In genomic region chr2:72148391-72148974, GRCh38 we compare ENCODE assay signal across 8 cellular contexts. TPM values are rescaled to one million over a fixed set of nuclear protein-coding genes. Genes with fewer than 3 reads are reported as not detected.
A peak's percentile ranks its signal among the peaks of the same experiment; 100 is the strongest.
DNase-seq lines count a peak whose midpoint lies in the region; ATAC-seq, FAIRE-seq and TF ChIP-seq lines count a peak whose summit lies in the region.

No MANE protein-coding gene starts in this region.

- H3K27ac ChIP-seq in osteoblast (ENCODE audit: low read depth, low read length) = no peak overlapping the region

- peaks cover 15% of the 10 kb centered on the region for H3K4me1 ChIP-seq in osteoblast (ENCODE audit: insufficient read depth, low read length)

- H3K4me3 ChIP-seq in GM06990 (replicated peaks; ENCODE audit: low read depth, low read length) = peak overlapping the region; percentile 36
- peak overlapping the region; percentile 52 for H3K4me3 ChIP-seq in epithelial cell of esophagus (ENCODE audit: low read length)
- peak overlapping the region; percentile 68 for H3K4me3 ChIP-seq in osteoblast (ENCODE audit: insufficient read depth, low read length)

- no peak for DNase-seq in GM06990 (ENCODE audit: extremely low read depth, insufficient read length)
- peak; percentile 63 for DNase-seq in RPMI7951 (ENCODE audit: low read depth)
- DNase-seq in epithelial cell of esophagus (ENCODE audit: low read depth) = no peak
- peak; percentile 95 for DNase-seq in osteoblast (ENCODE audit: insufficient read length, low spot score, missing footprints)
- no peak for DNase-seq in HTR-8/SVneo (ENCODE audit: insufficient read length, low spot score)

- peak overlapping the region; percentile 78 for H3K4me2 ChIP-seq in osteoblast (ENCODE audit: insufficient read depth, low read length)

- FAIRE-seq in HTR-8/SVneo (lab: Jason Lieb, UNC) = no peak

- no peaks in the 10 kb centered on the region for H3K9me3 ChIP-seq in osteoblast (ENCODE audit: low read depth, low read length)

- no peak for TF ChIP-seq CTCF in GM06990 (IDR thresholded peaks at IDR 0.05; ENCODE audit: insufficient read depth, low read length, poor library complexity, severe bottlenecking)
- no peak for TF ChIP-seq CTCF in epithelial cell of esophagus (IDR thresholded peaks at IDR 0.05; ENCODE audit: insufficient read depth, low read depth, low read length, missing control alignments)
- TF ChIP-seq CTCF in osteoblast (IDR thresholded peaks at IDR 0.05; ENCODE audit: extremely low read depth, low read depth, low read length) = no peak

- H3K27me3 ChIP-seq in GM06990 (replicated peaks; ENCODE audit: control insufficient read depth, insufficient read depth, low read length) (peaks cover 2% of the 10 kb centered on the region), osteoblast (ENCODE audit: insufficient read depth, low read length) (peaks cover 79% of the 10 kb centered on the region)

- no peak overlapping the region for H2AFZ ChIP-seq in osteoblast (ENCODE audit: low read length)

- H4K20me1 ChIP-seq in osteoblast (ENCODE audit: insufficient read depth, low read length) = no peaks in the 10 kb centered on the region

- no peaks in the 10 kb centered on the region for H3K79me2 ChIP-seq in osteoblast (ENCODE audit: insufficient read depth, low read length)

- H3K36me3 ChIP-seq in GM06990 (ENCODE audit: control insufficient read depth, insufficient read depth, low read length) = no peaks in the 10 kb centered on the region
- no peaks in the 10 kb centered on the region for H3K36me3 ChIP-seq in osteoblast (ENCODE audit: insufficient read depth, low read length)

- no peak for ATAC-seq in GM18498 (IDR thresholded peaks at IDR 0.05; ENCODE audit: unreplicated experiment)
- ATAC-seq in HG03159 (IDR thresholded peaks at IDR 0.05; ENCODE audit: unreplicated experiment) = no peak
- no peak for ATAC-seq in HG02623 (IDR thresholded peaks at IDR 0.05; ENCODE audit: unreplicated experiment)

RNA-seq across cellular contexts. Expression of gene CYP26B1, which starts 0.8 kb away (rescaled TPM):
- total RNA-seq in RPMI7951 (2014; rRNA removed; shearing (Covaris generic)) = 3.5 and 4.3 TPM in 2 replicates
- total RNA-seq in osteoblast = under 0.01 TPM in 2 replicates

Comparison
In these comparisons a context has a peak if more than half of its experiments do, and no peak if none do; other contexts are left out.
1. DNase-seq: peak in RPMI7951 (single experiment) and osteoblast (single experiment); none in GM06990 (single experiment), epithelial cell of esophagus (single experiment) and HTR-8/SVneo (single experiment).
2. Peak in every context shown above with its lines, with median percentiles within 50 percentile points of each other: H3K4me3 ChIP-seq.